9 cellular contexts compared by ENCODE assay signal in genomic region chr3:123966799-123967198, GRCh38. TPM values are rescaled to one million over a fixed set of nuclear protein-coding genes. Genes with fewer than 3 reads are reported as not detected.
"Had no signal": no experiment of that assay in that cellular context is flagged by ENCODE, and none has a peak within 500 bp of the region (broad histone marks: within the 10 kb centered on the region; RNA-seq: fewer than 3 reads in every experiment).

No MANE protein-coding gene starts in this region.

RNA-seq across cellular contexts. Expression of gene ROPN1, which starts 25.1 kb away (rescaled TPM):
- total RNA-seq: activated CD4-positive, alpha-beta memory T cell treated with anti-CD3 and anti-CD28 coated beads, Interleukin-2, amount 10 ng/mL, durations not matched to agents 7 days and 5 days; activated naive CD8-positive, alpha-beta T cell treated with anti-CD3 and anti-CD28 coated beads for 36 hours; activated T-helper 1 cell treated with anti-CD3 and anti-CD28 coated beads, Interleukin-12 subunit alpha, Interleukin-12 subunit beta, Interleukin-2, Interleukin-4 antibody, amounts not matched to agents 30 ng/mL and 10 ng/mL and 1 ng/mL, durations not matched to agents 14 hours and 24 hours and 36 hours; body of pancreas; left ventricle myocardium superior; osteoblast; upper lobe of left lung had no signal
- polyA plus RNA-seq: neural cell, small intestine had no signal
